Comparison of ENCODE assay signal across 1 cellular context in the genomic region with DNA sequence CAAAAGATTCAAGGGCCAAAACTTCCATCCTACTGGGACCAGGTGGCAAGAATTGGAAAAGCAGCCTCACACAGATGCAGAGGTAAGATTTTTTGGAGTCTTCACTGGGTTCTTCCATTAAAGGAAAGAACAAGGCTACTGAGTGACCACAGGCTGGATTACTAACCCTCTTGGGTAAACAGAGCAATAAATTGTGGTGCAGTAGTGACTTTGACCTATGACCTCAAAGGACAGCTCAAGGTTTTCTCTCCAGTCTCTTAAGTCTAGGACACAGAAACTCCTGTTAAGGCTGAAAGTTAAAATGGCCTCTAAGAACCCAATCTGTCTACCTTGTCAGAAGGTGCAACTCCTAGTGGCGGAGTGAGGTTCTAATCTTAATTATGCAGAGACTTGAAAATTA.
TF ChIP-seq lines count a peak whose summit lies in the region.

No MANE protein-coding gene starts in this region.

TF ChIP-seq in WTC11, 78 proteins besides CTCF, POLR2A, EP300 and RAD21 (continued from another document):
- TF ChIP-seq, protein P1, sequence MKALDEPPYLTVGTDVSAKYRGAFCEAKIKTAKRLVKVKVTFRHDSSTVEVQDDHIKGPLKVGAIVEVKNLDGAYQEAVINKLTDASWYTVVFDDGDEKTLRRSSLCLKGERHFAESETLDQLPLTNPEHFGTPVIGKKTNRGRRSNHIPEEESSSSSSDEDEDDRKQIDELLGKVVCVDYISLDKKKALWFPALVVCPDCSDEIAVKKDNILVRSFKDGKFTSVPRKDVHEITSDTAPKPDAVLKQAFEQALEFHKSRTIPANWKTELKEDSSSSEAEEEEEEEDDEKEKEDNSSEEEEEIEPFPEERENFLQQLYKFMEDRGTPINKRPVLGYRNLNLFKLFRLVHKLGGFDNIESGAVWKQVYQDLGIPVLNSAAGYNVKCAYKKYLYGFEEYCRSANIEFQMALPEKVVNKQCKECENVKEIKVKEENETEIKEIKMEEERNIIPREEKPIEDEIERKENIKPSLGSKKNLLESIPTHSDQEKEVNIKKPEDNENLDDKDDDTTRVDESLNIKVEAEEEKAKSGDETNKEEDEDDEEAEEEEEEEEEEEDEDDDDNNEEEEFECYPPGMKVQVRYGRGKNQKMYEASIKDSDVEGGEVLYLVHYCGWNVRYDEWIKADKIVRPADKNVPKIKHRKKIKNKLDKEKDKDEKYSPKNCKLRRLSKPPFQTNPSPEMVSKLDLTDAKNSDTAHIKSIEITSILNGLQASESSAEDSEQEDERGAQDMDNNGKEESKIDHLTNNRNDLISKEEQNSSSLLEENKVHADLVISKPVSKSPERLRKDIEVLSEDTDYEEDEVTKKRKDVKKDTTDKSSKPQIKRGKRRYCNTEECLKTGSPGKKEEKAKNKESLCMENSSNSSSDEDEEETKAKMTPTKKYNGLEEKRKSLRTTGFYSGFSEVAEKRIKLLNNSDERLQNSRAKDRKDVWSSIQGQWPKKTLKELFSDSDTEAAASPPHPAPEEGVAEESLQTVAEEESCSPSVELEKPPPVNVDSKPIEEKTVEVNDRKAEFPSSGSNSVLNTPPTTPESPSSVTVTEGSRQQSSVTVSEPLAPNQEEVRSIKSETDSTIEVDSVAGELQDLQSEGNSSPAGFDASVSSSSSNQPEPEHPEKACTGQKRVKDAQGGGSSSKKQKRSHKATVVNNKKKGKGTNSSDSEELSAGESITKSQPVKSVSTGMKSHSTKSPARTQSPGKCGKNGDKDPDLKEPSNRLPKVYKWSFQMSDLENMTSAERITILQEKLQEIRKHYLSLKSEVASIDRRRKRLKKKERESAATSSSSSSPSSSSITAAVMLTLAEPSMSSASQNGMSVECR (CRISPR knock-in tag; IDR thresholded peaks at IDR 0.05; ENCODE audit: borderline replicate concordance) = no peak
- TF ChIP-seq NR2C2 (CRISPR knock-in tag; IDR thresholded peaks at IDR 0.05) (no peak), TEAD4 (CRISPR knock-in tag; IDR thresholded peaks at IDR 0.05) (no peak), NFYB (CRISPR knock-in tag; conservative IDR thresholded peaks at IDR 0.05; ENCODE audit: low read depth) (no peak), ZNF416 (CRISPR knock-in tag; IDR thresholded peaks at IDR 0.05) (no peak), JAZF1 (CRISPR knock-in tag; IDR thresholded peaks at IDR 0.05) (no peak)
- TF ChIP-seq, protein P2, sequence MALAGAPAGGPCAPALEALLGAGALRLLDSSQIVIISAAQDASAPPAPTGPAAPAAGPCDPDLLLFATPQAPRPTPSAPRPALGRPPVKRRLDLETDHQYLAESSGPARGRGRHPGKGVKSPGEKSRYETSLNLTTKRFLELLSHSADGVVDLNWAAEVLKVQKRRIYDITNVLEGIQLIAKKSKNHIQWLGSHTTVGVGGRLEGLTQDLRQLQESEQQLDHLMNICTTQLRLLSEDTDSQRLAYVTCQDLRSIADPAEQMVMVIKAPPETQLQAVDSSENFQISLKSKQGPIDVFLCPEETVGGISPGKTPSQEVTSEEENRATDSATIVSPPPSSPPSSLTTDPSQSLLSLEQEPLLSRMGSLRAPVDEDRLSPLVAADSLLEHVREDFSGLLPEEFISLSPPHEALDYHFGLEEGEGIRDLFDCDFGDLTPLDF (CRISPR knock-in tag; IDR thresholded peaks at IDR 0.05) = no peak
